8 cellular contexts compared by ENCODE assay signal in genomic region chr2:189569295-189569925, GRCh38. TPM values are rescaled to one million over a fixed set of nuclear protein-coding genes. Genes with fewer than 3 reads are reported as not detected.
DNase-seq lines count a peak whose midpoint lies in the region; ATAC-seq, FAIRE-seq and TF ChIP-seq lines count a peak whose summit lies in the region.

No MANE protein-coding gene starts in this region.

- H3K27ac ChIP-seq in naive thymus-derived CD4-positive, alpha-beta T cell (ENCODE audit: low read depth, low read length): peak overlapping the region; percentile 46
- no peak overlapping the region for H3K27ac ChIP-seq in effector memory CD4-positive, alpha-beta T cell (ENCODE audit: insufficient read depth, low read length, poor library complexity, severe bottlenecking)

- TF ChIP-seq POLR2A in GM12891 (IDR thresholded peaks at IDR 0.05; ENCODE audit: low read depth, low read length): no peak

- H3K4me3 Mint-ChIP-seq in chondrocyte (ENCODE audit: unreplicated experiment): peak overlapping the region; percentile 49
- H3K4me3 Mint-ChIP-seq in naive thymus-derived CD4-positive, alpha-beta T cell: peak overlapping the region in 9 of 10 donors; percentile 1 to 68 (median 26)

- ATAC-seq in HG02884 (IDR thresholded peaks at IDR 0.05; ENCODE audit: unreplicated experiment): peak; percentile 71
- no peak for ATAC-seq in naive thymus-derived CD4-positive, alpha-beta T cell

- POLR2A ChIA-PET in naive thymus-derived CD4-positive, alpha-beta T cell (lab: Charles Lee): interaction anchor here (0.7 to 5.5 kb wide), 3 partner anchors 10 to 156 kb away, joined by 3 to 40 read pairs (median 4); partner anchors contain the start of gene SLC40A1

- peaks cover 0 to 9% (median 0%) of the 10 kb centered on the region in 3 experiments for H3K36me3 ChIP-seq in naive thymus-derived CD4-positive, alpha-beta T cell (ENCODE audit: control insufficient read depth in 2 of 3, insufficient read depth in 3 of 3, low read length in 3 of 3)
- H3K36me3 ChIP-seq in effector memory CD4-positive, alpha-beta T cell (ENCODE audit: control insufficient read depth, insufficient read depth, low read length): peaks cover 10% of the 10 kb centered on the region

- H3K4me1 ChIP-seq in naive thymus-derived CD4-positive, alpha-beta T cell (ENCODE audit: control insufficient read depth in 2 of 2, insufficient read depth in 2 of 2, low read length in 2 of 2): peaks cover 0 to 13% of the 10 kb centered on the region in 2 donors
- peaks cover 12% of the 10 kb centered on the region for H3K4me1 ChIP-seq in effector memory CD4-positive, alpha-beta T cell (ENCODE audit: control insufficient read depth, insufficient read depth, low read length, poor library complexity, severe bottlenecking)

- no peaks in the 10 kb centered on the region for H3K27me3 ChIP-seq in naive thymus-derived CD4-positive, alpha-beta T cell (ENCODE audit: control insufficient read depth in 2 of 2, insufficient read depth in 2 of 2, low read length in 2 of 2)
- H3K27me3 ChIP-seq in effector memory CD4-positive, alpha-beta T cell (replicated peaks; ENCODE audit: control insufficient read depth, insufficient read depth, low read length, poor library complexity, severe bottlenecking): no peaks in the 10 kb centered on the region

- FAIRE-seq in GM12891 (lab: Jason Lieb, UNC): no peak

- H3K9me3 ChIP-seq in naive thymus-derived CD4-positive, alpha-beta T cell (ENCODE audit: control insufficient read depth in 2 of 3, low read length in 3 of 3): no peaks in the 10 kb centered on the region
- no peaks in the 10 kb centered on the region for H3K9me3 ChIP-seq in effector memory CD4-positive, alpha-beta T cell (ENCODE audit: control insufficient read depth, low read length)

- intact Hi-C loops in naive thymus-derived CD4-positive, alpha-beta T cell (cut with micrococcal nuclease): no loop called here

- no peak overlapping the region for H3K4me3 ChIP-seq in naive thymus-derived CD4-positive, alpha-beta T cell (ENCODE audit: low read length)
- H3K4me3 ChIP-seq in effector memory CD4-positive, alpha-beta T cell (ENCODE audit: insufficient read depth, low read depth, low read length, poor library complexity, severe bottlenecking): no peak overlapping the region

- peaks cover 55% of the 10 kb centered on the region for H3K4me1 Mint-ChIP-seq in chondrocyte (ENCODE audit: low read depth)
- H3K4me1 Mint-ChIP-seq in naive thymus-derived CD4-positive, alpha-beta T cell: peaks cover 14 to 69% (median 52%) of the 10 kb centered on the region in 7 donors

- H3K27me3 Mint-ChIP-seq in chondrocyte (ENCODE audit: low read depth): no peaks in the 10 kb centered on the region
- H3K27me3 Mint-ChIP-seq in naive thymus-derived CD4-positive, alpha-beta T cell: no peaks in the 10 kb centered on the region

- peak; percentile 69 for TF ChIP-seq CTCF in chondrocyte (IDR thresholded peaks at IDR 0.05)

- no peak for DNase-seq in GM12891 (ENCODE audit: insufficient read length, low spot score)
- no peak for DNase-seq in chondrocyte (ENCODE audit: low spot score)
- DNase-seq in naive thymus-derived CD4-positive, alpha-beta T cell: no peak
- no peak for DNase-seq in D341Med (ENCODE audit: low spot score)
- no peak for DNase-seq in HPDE6-E6E7 (ENCODE audit: extremely low spot score)
- DNase-seq in NCI-H1694 (lab: John Stamatoyannopoulos, UW): no peak
- no peak for DNase-seq in effector memory CD4-positive, alpha-beta T cell

- peaks cover 9% of the 10 kb centered on the region for H3K9me3 Mint-ChIP-seq in chondrocyte (ENCODE audit: low read depth)
- H3K9me3 Mint-ChIP-seq in naive thymus-derived CD4-positive, alpha-beta T cell: peaks cover 0 to 3% (median 0%) of the 10 kb centered on the region in 11 donors

- peak overlapping the region; percentile 96 for H3K27ac Mint-ChIP-seq in chondrocyte (ENCODE audit: unreplicated experiment)
- peak overlapping the region; percentile 11 to 99 (median 90) for H3K27ac Mint-ChIP-seq in naive thymus-derived CD4-positive, alpha-beta T cell

- CTCF ChIA-PET in naive thymus-derived CD4-positive, alpha-beta T cell (lab: Charles Lee): interaction anchor here (0.5 to 1.1 kb wide), 2 partner anchors 71 to 90 kb away, joined by 3 read pairs; no protein-coding TSS in a partner anchor

- peaks cover 34% of the 10 kb centered on the region for H3K36me3 Mint-ChIP-seq in chondrocyte (ENCODE audit: low read depth)
- H3K36me3 Mint-ChIP-seq in naive thymus-derived CD4-positive, alpha-beta T cell: peaks cover 6 to 49% (median 46%) of the 10 kb centered on the region in 5 donors

TF ChIP-seq in GM12891, 5 proteins besides CTCF, POLR2A, EP300 and RAD21:
- TF ChIP-seq SPI1 (IDR thresholded peaks at IDR 0.05; ENCODE audit: low read depth, low read length): 0 out of 2 replicates have a peak, but pooled peaks have one; percentile 25
- no peak for TF ChIP-seq TAF1 (IDR thresholded peaks at IDR 0.05; ENCODE audit: low read depth, low read length)
TF ChIP-seq in GM12891: peak in this region for 1.

RNA-seq across cellular contexts. Expression of gene SLC40A1, which starts 11.2 kb away (rescaled TPM):
- 0.05 TPM for polyA plus RNA-seq in GM12891 (2012; ENCODE audit: low read depth, missing spikeins)
- total RNA-seq in chondrocyte: 15.0 to 21.7 TPM (median 20.3 TPM) in 3 replicates
- total RNA-seq in naive thymus-derived CD4-positive, alpha-beta T cell: 10 to 100 TPM in 4 of 5 experiments, 1 to 10 TPM in 1; 4.2 to 38.0 (median 24.4) TPM
- 100 to 1,000 TPM; 101 to 117 TPM for polyA plus RNA-seq in naive thymus-derived CD4-positive, alpha-beta T cell
